In genomic region chr4:118743867-118744266, GRCh38 we compare ENCODE assay signal across 22 cellular contexts. TPM values are rescaled to one million over a fixed set of nuclear protein-coding genes. Genes with fewer than 3 reads are reported as not detected.
DNase-seq lines count a peak whose midpoint lies in the region; ATAC-seq, FAIRE-seq and TF ChIP-seq lines count a peak whose summit lies in the region.
"Had no signal": no experiment of that assay in that cellular context is flagged by ENCODE, and none has a peak within 500 bp of the region (broad histone marks: within the 10 kb centered on the region; RNA-seq: fewer than 3 reads in every experiment).

No MANE protein-coding gene starts in this region.

- intact Hi-C loops in endothelial cell of umbilical vein (cut with micrococcal nuclease) = loop anchor here (5.0 kb wide), 1 partner anchor 883 kb away; the partner anchor contains the start of gene PDE5A
- intact Hi-C loops in activated CD4-positive, alpha-beta T cell treated with anti-CD3 and anti-CD28 coated beads for 36 hours (cut with DNase I, micrococcal nuclease) = no loop called here

- H3K27ac ChIP-seq in endothelial cell of umbilical vein (ENCODE audit: insufficient read depth, low read depth, low read length) (peak overlapping the region; percentile 10), rectal smooth muscle tissue (ENCODE audit: low read depth, low read length) (peak overlapping the region; percentile 21), SK-N-SH (ENCODE audit: low read depth in 2 of 2, low read length in 1 of 2) (no peak overlapping the region; a peak in 2 of 4 replicates)
- H3K27ac ChIP-seq: cardiac muscle cell, left lung, upper lobe of right lung had no signal

- dilution Hi-C loops in endothelial cell of umbilical vein (cut with MboI; ENCODE audit: extremely low pct_ligation_motif_present, low sequenced_read_pairs) = no loop called here

- BruUV-seq in endothelial cell of umbilical vein (replicated peaks; lab: Mats Ljungman, UMichigan) = no TSS peak

- no peak for TF ChIP-seq POLR2A in endothelial cell of umbilical vein (IDR thresholded peaks at IDR 0.05; ENCODE audit: low read depth, low read length)

- no peaks in the 10 kb centered on the region for H3K9me3 ChIP-seq in endothelial cell of umbilical vein (replicated peaks; ENCODE audit: control insufficient read depth, insufficient read depth, low read length)
- H3K9me3 ChIP-seq in SK-N-SH = no peaks in the 10 kb centered on the region
- H3K9me3 ChIP-seq: BE2C, Caco-2, left lung, upper lobe of right lung had no signal

- peak; percentile 50 for DNase-seq in EH (ENCODE audit: low read depth)
- DNase-seq in LHCN-M2 (ENCODE audit: low read depth) = peak; percentile 45
- DNase-seq in endothelial cell of umbilical vein (ENCODE audit: low read depth, low spot score) = no peak
- DNase-seq in activated CD4-positive, alpha-beta T cell treated with anti-CD3 and anti-CD28 coated beads for 36 hours = no peak
- DNase-seq in SK-N-SH = no peak
- DNase-seq in H7 = no peak
- DNase-seq: activated CD4-positive, CD25-positive, alpha-beta regulatory T cell treated with anti-CD3 and anti-CD28 coated beads, Interleukin-2, amount 50 U/mL, for 72 hours; activated CD8-positive, alpha-beta memory T cell treated with anti-CD3 and anti-CD28 coated beads, Interleukin-2, amount 10 ng/mL, durations not matched to agents 7 days and 5 days; BE2C; Caco-2; NCI-H1694; NCI-H2227 treated with DMSO at 0.1 percent for 48 hours; nucleus accumbens; stimulated activated naive CD4-positive, alpha-beta T cell treated with Interleukin-2 at 50 U/mL for 16 hours; T1000; upper lobe of right lung had no signal

- H3K27me3 ChIP-seq in endothelial cell of umbilical vein (ENCODE audit: control insufficient read depth in 2 of 2, insufficient read depth in 2 of 2, low read length in 2 of 2) = no peaks in the 10 kb centered on the region
- no peaks in the 10 kb centered on the region for H3K27me3 ChIP-seq in rectal smooth muscle tissue (ENCODE audit: control insufficient read depth, insufficient read depth, low read length)
- no peaks in the 10 kb centered on the region for H3K27me3 ChIP-seq in SK-N-SH (ENCODE audit: insufficient read depth)
- no peaks in the 10 kb centered on the region for H3K27me3 ChIP-seq in H7 (ENCODE audit: control insufficient read depth, insufficient read depth, low read length)
- H3K27me3 ChIP-seq: BE2C, cardiac muscle cell, left lung, upper lobe of right lung had no signal

- H3K27me3 Mint-ChIP-seq in activated CD4-positive, alpha-beta T cell treated with anti-CD3 and anti-CD28 coated beads for 36 hours = no peaks in the 10 kb centered on the region
- H3K27me3 Mint-ChIP-seq: activated CD8-positive, alpha-beta memory T cell treated with anti-CD3 and anti-CD28 coated beads, Interleukin-2, amount 10 ng/mL, durations not matched to agents 7 days and 5 days had no signal

- H3K9ac ChIP-seq in endothelial cell of umbilical vein (replicated peaks; ENCODE audit: extremely low read depth, insufficient read depth, low read length) (no peak overlapping the region), rectal smooth muscle tissue (ENCODE audit: low read length) (no peak overlapping the region), SK-N-SH (no peak overlapping the region)

- H3K9me3 Mint-ChIP-seq in activated CD4-positive, alpha-beta T cell treated with anti-CD3 and anti-CD28 coated beads for 36 hours (ENCODE audit: low read depth) = no peaks in the 10 kb centered on the region

- TF ChIP-seq RAD21 in SK-N-SH (IDR thresholded peaks at IDR 0.05; ENCODE audit: low read length) = no peak

- H3K79me2 ChIP-seq in endothelial cell of umbilical vein (ENCODE audit: control insufficient read depth, insufficient read depth, low read length) (no peaks in the 10 kb centered on the region), SK-N-SH (ENCODE audit: insufficient read depth) (peaks cover 24% of the 10 kb centered on the region)

- H3K4me3 ChIP-seq in endothelial cell of umbilical vein (replicated peaks in 1 of 3; ENCODE audit: insufficient read depth in 1 of 3, low read depth in 1 of 3, low read length in 3 of 3) (no peak overlapping the region), rectal smooth muscle tissue (ENCODE audit: low read length) (no peak overlapping the region), SK-N-SH (ENCODE audit: low read depth in 2 of 2, low read length in 1 of 2) (no peak overlapping the region), H7 (ENCODE audit: insufficient read depth, low read depth, low read length) (no peak overlapping the region)
- H3K4me3 ChIP-seq: cardiac muscle cell, left lung, upper lobe of right lung had no signal

- peaks cover 22% of the 10 kb centered on the region for H3F3A ChIP-seq in SK-N-SH (replicated peaks; ENCODE audit: insufficient read depth)

- no peak for FAIRE-seq in endothelial cell of umbilical vein (lab: Jason Lieb, UNC)

- H3K4me2 ChIP-seq in endothelial cell of umbilical vein (ENCODE audit: insufficient read depth, low read length) = no peak overlapping the region
- H3K4me2 ChIP-seq in SK-N-SH = no peak overlapping the region

- no peaks in the 10 kb centered on the region for H3K9me1 ChIP-seq in endothelial cell of umbilical vein (replicated peaks; ENCODE audit: control insufficient read depth, extremely low read depth, insufficient read depth, low read length)

- H3K36me3 ChIP-seq in endothelial cell of umbilical vein (ENCODE audit: control insufficient read depth in 2 of 2, extremely low read depth in 1 of 2, insufficient read depth in 2 of 2, low read length in 2 of 2) (peaks cover 14 to 42% of the 10 kb centered on the region in 2 experiments), rectal smooth muscle tissue (ENCODE audit: control insufficient read depth, insufficient read depth, low read length) (no peaks in the 10 kb centered on the region), SK-N-SH (replicated peaks in 1 of 2; ENCODE audit: control insufficient read depth in 1 of 2, insufficient read depth in 2 of 2, low read length in 1 of 2) (peaks cover 55 to 62% of the 10 kb centered on the region in 2 experiments), H7 (replicated peaks; ENCODE audit: control insufficient read depth, insufficient read depth, low read length) (peaks cover 13% of the 10 kb centered on the region)

- POLR2A ChIA-PET in endothelial cell of umbilical vein (lab: Charles Lee) (no interaction called here), SK-N-SH (lab: Yijun Ruan, JAX) (no interaction called here)
- POLR2A ChIA-PET in activated CD4-positive, alpha-beta T cell treated with anti-CD3 and anti-CD28 coated beads for 36 hours (lab: Charles Lee) = no interaction called here

- no peaks in the 10 kb centered on the region for H3K4me1 Mint-ChIP-seq in activated CD4-positive, alpha-beta T cell treated with anti-CD3 and anti-CD28 coated beads for 36 hours
- H3K4me1 Mint-ChIP-seq: activated CD8-positive, alpha-beta memory T cell treated with anti-CD3 and anti-CD28 coated beads, Interleukin-2, amount 10 ng/mL, durations not matched to agents 7 days and 5 days had no signal

- no peaks in the 10 kb centered on the region for H3K9me2 ChIP-seq in SK-N-SH

- H3K4me1 ChIP-seq in endothelial cell of umbilical vein (ENCODE audit: control insufficient read depth, extremely low read depth, insufficient read depth, low read length) (peaks cover 8% of the 10 kb centered on the region), rectal smooth muscle tissue (ENCODE audit: control insufficient read depth, insufficient read depth, low read length) (peaks cover 38% of the 10 kb centered on the region), SK-N-SH (ENCODE audit: control insufficient read depth in 1 of 2, insufficient read depth in 2 of 2, low read depth in 1 of 2, low read length in 1 of 2) (peaks cover 0 to 22% of the 10 kb centered on the region in 2 experiments; a peak in 2 of 4 replicates)
- H3K4me1 ChIP-seq: Caco-2, left lung, upper lobe of right lung had no signal

- no peak overlapping the region for H3K4me3 Mint-ChIP-seq in activated CD4-positive, alpha-beta T cell treated with anti-CD3 and anti-CD28 coated beads for 36 hours
- H3K4me3 Mint-ChIP-seq: activated CD8-positive, alpha-beta memory T cell treated with anti-CD3 and anti-CD28 coated beads, Interleukin-2, amount 10 ng/mL, durations not matched to agents 7 days and 5 days had no signal

- H3K36me3 Mint-ChIP-seq in activated CD4-positive, alpha-beta T cell treated with anti-CD3 and anti-CD28 coated beads for 36 hours (ENCODE audit: low read depth) = peaks cover 24% of the 10 kb centered on the region

- TF ChIP-seq CTCF in endothelial cell of umbilical vein (IDR thresholded peaks at IDR 0.05; ENCODE audit: extremely low read depth in 1 of 2, insufficient read depth in 1 of 2, low read depth in 1 of 2, low read length in 2 of 2) = no peak
- TF ChIP-seq CTCF in SK-N-SH (IDR thresholded peaks at IDR 0.05) = no peak

- no peak for TF ChIP-seq EP300 in SK-N-SH (IDR thresholded peaks at IDR 0.05; ENCODE audit: borderline replicate concordance in 1 of 2, low read depth in 1 of 2, low read length in 1 of 2)

- WGBS in SK-N-SH (ENCODE audit: low lambda C conversion rate) = 89% methylated on average over 4 of the region's 4 CpGs

- H2AFZ ChIP-seq in endothelial cell of umbilical vein (ENCODE audit: low read depth, low read length) = no peak overlapping the region
- H2AFZ ChIP-seq in SK-N-SH (ENCODE audit: low read depth) = no peak overlapping the region

- no peak overlapping the region for H3K27ac Mint-ChIP-seq in activated CD4-positive, alpha-beta T cell treated with anti-CD3 and anti-CD28 coated beads for 36 hours
- H3K27ac Mint-ChIP-seq: activated CD8-positive, alpha-beta memory T cell treated with anti-CD3 and anti-CD28 coated beads, Interleukin-2, amount 10 ng/mL, durations not matched to agents 7 days and 5 days had no signal

- CTCF ChIA-PET in endothelial cell of umbilical vein (lab: Charles Lee) (no interaction called here), SK-N-SH (lab: Yijun Ruan, JAX) (interaction anchor here (3.5 kb wide), 1 partner anchor 27 kb away, joined by 33 read pairs; no protein-coding TSS in a partner anchor)
- CTCF ChIA-PET in activated CD4-positive, alpha-beta T cell treated with anti-CD3 and anti-CD28 coated beads for 36 hours (lab: Charles Lee) = interaction anchor here (1.4 kb wide), 1 partner anchor 14 kb away, joined by 3 read pairs; no protein-coding TSS in a partner anchor

- no peak for ATAC-seq in activated CD4-positive, alpha-beta T cell treated with anti-CD3 and anti-CD28 coated beads for 36 hours
- no peak for ATAC-seq in GM21390 (IDR thresholded peaks at IDR 0.05; ENCODE audit: unreplicated experiment)
- ATAC-seq: activated CD8-positive, alpha-beta memory T cell treated with anti-CD3 and anti-CD28 coated beads, Interleukin-2, amount 10 ng/mL, durations not matched to agents 7 days and 5 days; left lung; sciatic nerve; SK-N-SH treated with all-trans-retinoic acid at 6 μM for 48 hours; upper lobe of right lung had no signal

- H4K20me1 ChIP-seq in endothelial cell of umbilical vein (replicated peaks; ENCODE audit: control insufficient read depth, extremely low read depth, insufficient read depth, low read length) (no peaks in the 10 kb centered on the region), SK-N-SH (ENCODE audit: insufficient read depth) (no peaks in the 10 kb centered on the region)

RNA-seq across cellular contexts. Expression of gene METTL14, which starts 58.7 kb away (rescaled TPM):
- total RNA-seq in LHCN-M2 (2014; rRNA removed) (21.9 and 47.6 TPM in 2 replicates), endothelial cell of umbilical vein (38.6 and 42.9 TPM in 2 replicates)
- polyA plus RNA-seq in LHCN-M2 (2012) = 8.9 TPM
- polyA plus RNA-seq in endothelial cell of umbilical vein (5.5 and 6.5 TPM in 2 replicates), SK-N-SH (2012; rRNA removed) (11.0 and 16.3 TPM in 2 replicates)
- polyA plus RNA-seq in endothelial cell of umbilical vein (2011; cell fraction: cytosol; rRNA removed) = 10.0 and 13.2 TPM in 2 replicates
- polyA plus RNA-seq in endothelial cell of umbilical vein (2011; cell fraction: nucleus; rRNA removed) = 13.6 and 23.6 TPM in 2 replicates
- 18.1 and 20.6 TPM in 2 replicates for polyA plus RNA-seq in endothelial cell of umbilical vein (2012)
- polyA minus RNA-seq in endothelial cell of umbilical vein = 10.3 and 12.4 TPM in 2 replicates
- polyA minus RNA-seq in endothelial cell of umbilical vein (2011; cell fraction: cytosol; rRNA and poly(A)+ RNA removed) = 3.2 TPM
- 6.5 and 9.0 TPM in 2 replicates for polyA minus RNA-seq in endothelial cell of umbilical vein (2011; cell fraction: nucleus; rRNA and poly(A)+ RNA removed)
- 10 to 100 TPM; 45.1 to 48.4 TPM for total RNA-seq in activated CD4-positive, alpha-beta T cell treated with anti-CD3 and anti-CD28 coated beads for 36 hours
- 19.7 and 26.7 TPM in 2 replicates for polyA plus RNA-seq in SK-N-SH (2012; cell fraction: cytosol; rRNA removed)
- 5.0 and 13.5 TPM in 2 replicates for polyA plus RNA-seq in SK-N-SH (2012; cell fraction: nucleus; rRNA removed)
- 21.6 and 24.3 TPM in 2 replicates for total RNA-seq in H7 (2014; rRNA removed; shearing (Covaris generic))

Comparison
In these comparisons a context has a peak if more than half of its experiments do, and no peak if none do; other contexts are left out.
1. DNase-seq: peak in EH (single experiment) and LHCN-M2 (single experiment); none in endothelial cell of umbilical vein (single experiment), activated CD4-positive, alpha-beta T cell treated with anti-CD3 and anti-CD28 coated beads for 36 hours (single experiment), SK-N-SH (single experiment) and H7 (single experiment).
2. H3K27ac ChIP-seq: peak in endothelial cell of umbilical vein (single experiment) and rectal smooth muscle tissue (single experiment); none in SK-N-SH (0 of 2).